ENCODE assay signal across 14 cellular contexts in the genomic region with DNA sequence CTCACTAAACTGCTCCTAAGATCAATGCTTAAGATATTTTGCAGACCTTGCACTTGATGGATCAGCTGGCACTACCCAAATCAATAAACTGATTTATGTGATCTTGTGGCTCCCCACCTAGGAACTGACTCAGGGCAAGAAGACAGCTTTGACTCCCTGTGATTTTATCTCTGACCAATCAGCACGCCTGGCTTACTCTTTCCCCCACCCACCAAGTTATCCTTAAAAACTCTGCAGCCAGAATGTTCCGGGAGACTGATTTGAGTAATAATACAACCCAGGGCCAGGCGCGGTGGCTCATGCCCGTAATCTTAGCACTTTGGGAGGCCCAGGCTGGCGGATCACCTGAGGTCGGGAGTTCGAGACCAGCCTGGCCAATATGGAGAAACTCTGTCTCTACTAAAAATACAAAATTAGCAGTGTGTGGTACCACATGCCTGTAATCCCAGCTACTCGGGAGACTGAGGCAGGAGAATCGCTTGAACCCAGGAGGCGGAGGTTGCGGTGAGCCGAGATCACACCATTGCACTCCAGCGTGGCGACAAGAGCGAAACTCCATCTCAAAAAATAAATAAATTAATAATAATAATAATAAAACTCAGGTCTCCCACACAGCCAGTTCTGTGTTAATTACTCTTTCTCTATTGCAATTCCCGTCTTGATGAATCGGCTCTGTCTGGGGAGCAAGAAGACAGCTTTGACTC. TPM values are rescaled to one million over a fixed set of nuclear protein-coding genes. Genes with fewer than 3 reads are reported as not detected.
A peak's percentile ranks its signal among the peaks of the same experiment; 100 is the strongest.
DNase-seq lines count a peak whose midpoint lies in the region; ATAC-seq lines count a peak whose summit lies in the region.
"Had no signal": no experiment of that assay in that cellular context is flagged by ENCODE, and none has a peak within 500 bp of the region (broad histone marks: within the 10 kb centered on the region; RNA-seq: fewer than 3 reads in every experiment).

No MANE protein-coding gene starts in this region.

- peaks cover 5% of the 10 kb centered on the region for H3K9me3 Mint-ChIP-seq in activated naive CD8-positive, alpha-beta T cell treated with anti-CD3 and anti-CD28 coated beads for 36 hours
- H3K9me3 Mint-ChIP-seq in natural killer cell treated with Interleukin-12 subunit alpha and Interleukin-12 subunit beta and Interleukin-15 and Interleukin-18, amount 100 ng/mL, for 72 hours: no peaks in the 10 kb centered on the region

- H3K4me1 Mint-ChIP-seq in activated naive CD8-positive, alpha-beta T cell treated with anti-CD3 and anti-CD28 coated beads for 36 hours: peaks cover 38% of the 10 kb centered on the region
- H3K4me1 Mint-ChIP-seq in natural killer cell treated with Interleukin-12 subunit alpha and Interleukin-12 subunit beta and Interleukin-15 and Interleukin-18, amount 100 ng/mL, for 72 hours (ENCODE audit: low read depth in 2 of 2): peaks cover 39 to 43% of the 10 kb centered on the region in 2 donors

- peak; percentile 62 for DNase-seq in activated CD4-positive, alpha-beta T cell treated with anti-CD3 and anti-CD28 coated beads for 48 hours
- DNase-seq in activated CD4-positive, alpha-beta T cell treated with anti-CD3 and anti-CD28 coated beads, Interleukin-2, amount 50 U/mL, for 4 hours: no peak
- DNase-seq in NCI-H82 treated with DMSO at 0.1 percent for 48 hours (lab: John Stamatoyannopoulos, UW; ENCODE audit: unreplicated experiment): peak; percentile 24
- no peak for DNase-seq in activated naive CD8-positive, alpha-beta T cell treated with anti-CD3 and anti-CD28 coated beads for 36 hours
- peak; percentile 0 for DNase-seq in natural killer cell treated with Interleukin-12 subunit alpha and Interleukin-12 subunit beta and Interleukin-15 and Interleukin-18, amount 100 ng/mL, for 72 hours (ENCODE audit: low spot score)
- DNase-seq in CD1c-positive myeloid dendritic cell (ENCODE audit: extremely low spot score): no peak
- no peak for DNase-seq in DMS153 treated with DMSO at 0.1 percent for 48 hours (lab: John Stamatoyannopoulos, UW; ENCODE audit: unreplicated experiment)
- DNase-seq: adrenal gland, cortex of kidney, DMS53, NCI-H1105, NCI-H526, sigmoid colon had no signal

- no peak for ATAC-seq in natural killer cell treated with Interleukin-12 subunit alpha and Interleukin-12 subunit beta and Interleukin-15 and Interleukin-18, amount 100 ng/mL, for 72 hours
- no peak for ATAC-seq in HG03196 (IDR thresholded peaks at IDR 0.05; ENCODE audit: unreplicated experiment)

- peaks cover 19% of the 10 kb centered on the region for H3K36me3 Mint-ChIP-seq in activated naive CD8-positive, alpha-beta T cell treated with anti-CD3 and anti-CD28 coated beads for 36 hours
- H3K36me3 Mint-ChIP-seq in natural killer cell treated with Interleukin-12 subunit alpha and Interleukin-12 subunit beta and Interleukin-15 and Interleukin-18, amount 100 ng/mL, for 72 hours: no peaks in the 10 kb centered on the region

- H3K27ac Mint-ChIP-seq in activated naive CD8-positive, alpha-beta T cell treated with anti-CD3 and anti-CD28 coated beads for 36 hours: peak overlapping the region; percentile 16
- peak overlapping the region; percentile 80 to 92 for H3K27ac Mint-ChIP-seq in natural killer cell treated with Interleukin-12 subunit alpha and Interleukin-12 subunit beta and Interleukin-15 and Interleukin-18, amount 100 ng/mL, for 72 hours

- H3K4me3 Mint-ChIP-seq in activated naive CD8-positive, alpha-beta T cell treated with anti-CD3 and anti-CD28 coated beads for 36 hours: no peak overlapping the region
- peak overlapping the region; percentile 10 for H3K4me3 Mint-ChIP-seq in natural killer cell treated with Interleukin-12 subunit alpha and Interleukin-12 subunit beta and Interleukin-15 and Interleukin-18, amount 100 ng/mL, for 72 hours

- no peaks in the 10 kb centered on the region for H3K27me3 Mint-ChIP-seq in activated naive CD8-positive, alpha-beta T cell treated with anti-CD3 and anti-CD28 coated beads for 36 hours
- H3K27me3 Mint-ChIP-seq in natural killer cell treated with Interleukin-12 subunit alpha and Interleukin-12 subunit beta and Interleukin-15 and Interleukin-18, amount 100 ng/mL, for 72 hours: no peaks in the 10 kb centered on the region

RNA-seq across cellular contexts. Expression of gene MORN3, which starts 12.0 kb away (rescaled TPM):
- total RNA-seq in activated naive CD8-positive, alpha-beta T cell treated with anti-CD3 and anti-CD28 coated beads for 36 hours: 1 to 10 TPM; 1.8 to 1.9 TPM
- under 1 TPM; 0.17 to 0.43 TPM for total RNA-seq in natural killer cell treated with Interleukin-12 subunit alpha and Interleukin-12 subunit beta and Interleukin-15 and Interleukin-18, amount 100 ng/mL, for 72 hours
- total RNA-seq: sigmoid colon had no signal

RNA-seq across cellular contexts. Expression of gene ORAI1, which starts 31.1 kb away (rescaled TPM):
- total RNA-seq in activated naive CD8-positive, alpha-beta T cell treated with anti-CD3 and anti-CD28 coated beads for 36 hours: 10 to 100 TPM; 44.0 to 44.4 TPM
- 10 to 100 TPM; 40.5 to 43.9 TPM for total RNA-seq in natural killer cell treated with Interleukin-12 subunit alpha and Interleukin-12 subunit beta and Interleukin-15 and Interleukin-18, amount 100 ng/mL, for 72 hours

RNA-seq across cellular contexts. Expression of gene TMEM120B, which starts 55.1 kb away (rescaled TPM):
- total RNA-seq in activated naive CD8-positive, alpha-beta T cell treated with anti-CD3 and anti-CD28 coated beads for 36 hours: 10 to 100 TPM; 14.5 to 15.2 TPM
- total RNA-seq in natural killer cell treated with Interleukin-12 subunit alpha and Interleukin-12 subunit beta and Interleukin-15 and Interleukin-18, amount 100 ng/mL, for 72 hours: 10 to 100 TPM in 1 of 2 donors, 1 to 10 TPM in 1; 9.7 to 25.9 TPM

Comparison
In these comparisons a context has a peak if more than half of its experiments do, and no peak if none do; other contexts are left out.
1. DNase-seq: peak in activated CD4-positive, alpha-beta T cell treated with anti-CD3 and anti-CD28 coated beads for 48 hours (single experiment), NCI-H82 treated with DMSO at 0.1 percent for 48 hours (single experiment) and natural killer cell treated with Interleukin-12 subunit alpha and Interleukin-12 subunit beta and Interleukin-15 and Interleukin-18, amount 100 ng/mL, for 72 hours (single experiment); none in activated CD4-positive, alpha-beta T cell treated with anti-CD3 and anti-CD28 coated beads, Interleukin-2, amount 50 U/mL, for 4 hours (0 of 2), activated naive CD8-positive, alpha-beta T cell treated with anti-CD3 and anti-CD28 coated beads for 36 hours (single experiment), CD1c-positive myeloid dendritic cell (single experiment) and DMS153 treated with DMSO at 0.1 percent for 48 hours (single experiment).